Comparison of ENCODE assay signal across 29 cellular contexts in the genomic region with DNA sequence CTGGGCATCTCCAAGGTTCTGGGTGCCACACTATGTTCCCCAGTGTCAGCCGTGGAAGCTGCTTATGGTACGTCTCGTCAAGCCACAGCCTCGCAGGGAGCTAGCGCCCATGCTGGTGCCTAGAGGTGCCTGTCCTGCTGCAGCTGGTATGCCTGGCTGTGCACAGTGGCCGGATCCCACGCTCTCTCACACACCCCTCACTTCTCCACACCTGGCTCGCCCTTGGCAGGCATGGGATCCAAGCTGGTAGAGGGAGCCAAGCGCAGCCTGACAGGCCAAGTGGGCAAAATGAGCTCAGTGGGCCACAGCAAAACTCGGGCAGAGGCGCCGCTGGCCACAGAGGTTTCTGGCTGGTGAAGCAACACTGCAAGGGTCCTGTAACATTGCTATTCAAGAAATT.
"Had no signal": no experiment of that assay in that cellular context is flagged by ENCODE, and none has a peak within 500 bp of the region (broad histone marks: within the 10 kb centered on the region; RNA-seq: fewer than 3 reads in every experiment).

No MANE protein-coding gene starts in this region.

- H3K27ac ChIP-seq: brain microvascular endothelial cell, gastrocnemius medialis, pancreas, psoas muscle, sigmoid colon had no signal

- ATAC-seq: gastrocnemius medialis; left colon; pancreas; psoas muscle; stimulated activated naive CD8-positive, alpha-beta T cell treated with anti-CD3 and anti-CD28 coated beads, Interleukin-15, amount 100 ng/mL, for 72 hours; T-cell had no signal

- H3K27ac Mint-ChIP-seq: activated B cell treated with CpG ODN at 0.5 μM for 24 hours; activated naive CD8-positive, alpha-beta T cell treated with anti-CD3 and anti-CD28 coated beads, Interleukin-2, amount 10 ng/mL, durations not matched to agents 7 days and 5 days; nephron progenitor cell; stimulated activated memory B cell treated with anti-CD40 and anti-IgM and Interleukin-4, amounts not matched to agents 10 μg/mL and 1 μg/mL and 100 μg/mL, for 72 hours; stimulated activated naive CD8-positive, alpha-beta T cell treated with anti-CD3 and anti-CD28 coated beads, Interleukin-15, amount 100 ng/mL, for 72 hours; T-cell; T-helper 2 cell treated with Interferon-gamma antibody and Interleukin-4, amounts not matched to agents 5 μg/mL and 100 μg/mL, for 36 hours had no signal

- H3K4me1 ChIP-seq: gastrocnemius medialis, pancreas, psoas muscle had no signal

- H3K9me3 ChIP-seq: gastrocnemius medialis, pancreas, psoas muscle, sigmoid colon had no signal

- H3K27me3 ChIP-seq: brain microvascular endothelial cell, gastrocnemius medialis, pancreas, sigmoid colon had no signal

- H3K4me3 Mint-ChIP-seq: activated B cell treated with CpG ODN at 0.5 μM for 24 hours; activated naive CD8-positive, alpha-beta T cell treated with anti-CD3 and anti-CD28 coated beads, Interleukin-2, amount 10 ng/mL, durations not matched to agents 7 days and 5 days; naive B cell; nephron progenitor cell; stimulated activated memory B cell treated with anti-CD40 and anti-IgM and Interleukin-4, amounts not matched to agents 10 μg/mL and 1 μg/mL and 100 μg/mL, for 72 hours; stimulated activated naive CD8-positive, alpha-beta T cell treated with anti-CD3 and anti-CD28 coated beads, Interleukin-15, amount 100 ng/mL, for 72 hours; T-cell; T-helper 2 cell treated with Interferon-gamma antibody and Interleukin-4, amounts not matched to agents 5 μg/mL and 100 μg/mL, for 36 hours had no signal

- H3K36me3 ChIP-seq: brain microvascular endothelial cell, gastrocnemius medialis, pancreas, sigmoid colon had no signal

- H3K9me3 Mint-ChIP-seq: activated B cell treated with CpG ODN at 0.5 μM for 24 hours; activated naive CD8-positive, alpha-beta T cell treated with anti-CD3 and anti-CD28 coated beads, Interleukin-2, amount 10 ng/mL, durations not matched to agents 7 days and 5 days; naive B cell; nephron progenitor cell; stimulated activated memory B cell treated with anti-CD40 and anti-IgM and Interleukin-4, amounts not matched to agents 10 μg/mL and 1 μg/mL and 100 μg/mL, for 72 hours; stimulated activated naive CD8-positive, alpha-beta T cell treated with anti-CD3 and anti-CD28 coated beads, Interleukin-15, amount 100 ng/mL, for 72 hours; T-cell; T-helper 2 cell treated with Interferon-gamma antibody and Interleukin-4, amounts not matched to agents 5 μg/mL and 100 μg/mL, for 36 hours had no signal

- H3K4me1 Mint-ChIP-seq: nephron progenitor cell had no signal

- H3K27me3 Mint-ChIP-seq: activated naive CD8-positive, alpha-beta T cell treated with anti-CD3 and anti-CD28 coated beads, Interleukin-2, amount 10 ng/mL, durations not matched to agents 7 days and 5 days; stimulated activated memory B cell treated with anti-CD40 and anti-IgM and Interleukin-4, amounts not matched to agents 10 μg/mL and 1 μg/mL and 100 μg/mL, for 72 hours; stimulated activated naive CD8-positive, alpha-beta T cell treated with anti-CD3 and anti-CD28 coated beads, Interleukin-15, amount 100 ng/mL, for 72 hours; T-cell had no signal

- DNase-seq: activated B cell treated with CpG ODN at 0.5 μM for 24 hours; activated CD4-positive, alpha-beta T cell treated with anti-CD3 and anti-CD28 coated beads, Interleukin-2, amount 50 U/mL, for 4 hours; activated effector memory CD4-positive, alpha-beta T cell treated with Interleukin-2 at 50 U/mL for 16 hours; activated naive CD4-positive, alpha-beta T cell treated with Interleukin-2 at 50 U/mL for 16 hours; activated naive CD8-positive, alpha-beta T cell treated with anti-CD3 and anti-CD28 coated beads, Interleukin-2, amount 10 ng/mL, durations not matched to agents 7 days and 5 days; activated T-cell treated with anti-CD3 and anti-CD28 coated beads for 4 hours; amniotic stem cell; brain microvascular endothelial cell; caudate nucleus; effector CD8-positive, alpha-beta T cell; erythroblast; gastrocnemius medialis; glutamatergic neuron; left colon; naive B cell; nephron progenitor cell; nucleus accumbens; psoas muscle; sigmoid colon; small intestine; stimulated activated CD4-positive, alpha-beta T cell treated with anti-CD3 and anti-CD28 coated beads, Interleukin-1b, Interleukin-23, amount 100 ng/mL, for 48 hours; stimulated activated CD4-positive, alpha-beta T cell treated with anti-CD3 and anti-CD28 coated beads, Interleukin-4, amount 100 ng/mL, for 4 hours; stimulated activated CD8-positive, alpha-beta memory T cell treated with anti-CD3 and anti-CD28 coated beads, Interleukin-4, amount 100 ng/mL, for 48 hours; stimulated activated naive CD8-positive, alpha-beta T cell treated with anti-CD3 and anti-CD28 coated beads, Interleukin-15, amount 100 ng/mL, for 72 hours; substantia nigra; T-cell had no signal

- H3K4me3 ChIP-seq: gastrocnemius medialis, pancreas, psoas muscle, sigmoid colon had no signal

- H3K36me3 Mint-ChIP-seq: activated naive CD8-positive, alpha-beta T cell treated with anti-CD3 and anti-CD28 coated beads, Interleukin-2, amount 10 ng/mL, durations not matched to agents 7 days and 5 days; naive B cell; stimulated activated memory B cell treated with anti-CD40 and anti-IgM and Interleukin-4, amounts not matched to agents 10 μg/mL and 1 μg/mL and 100 μg/mL, for 72 hours; T-cell had no signal
